20 cellular contexts compared by ENCODE assay signal in the genomic region with DNA sequence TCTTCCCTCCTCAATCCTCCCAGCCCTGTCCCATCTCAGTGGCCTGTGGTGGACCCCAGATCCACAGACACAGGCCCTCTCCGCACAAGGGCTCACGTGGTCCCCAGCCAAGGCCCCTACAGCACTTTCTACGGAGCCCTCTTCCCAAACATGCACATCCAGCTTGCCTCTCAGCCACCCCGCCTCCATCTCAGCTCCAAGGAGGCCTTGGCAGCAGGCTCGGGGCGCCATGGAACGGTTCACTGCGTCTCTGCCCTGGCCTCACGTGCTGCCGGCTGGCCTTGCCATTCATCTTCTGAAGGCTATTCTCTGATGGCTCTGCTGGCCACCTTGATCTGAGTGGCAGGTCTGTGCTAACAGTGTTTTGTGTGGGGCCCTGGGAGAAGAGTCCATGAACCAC. TPM values are rescaled to one million over a fixed set of nuclear protein-coding genes. Genes with fewer than 3 reads are reported as not detected.
DNase-seq lines count a peak whose midpoint lies in the region; ATAC-seq, FAIRE-seq and TF ChIP-seq lines count a peak whose summit lies in the region.
"Had no signal": no experiment of that assay in that cellular context is flagged by ENCODE, and none has a peak within 500 bp of the region (broad histone marks: within the 10 kb centered on the region; RNA-seq: fewer than 3 reads in every experiment).

No MANE protein-coding gene starts in this region.

- H4K20me1 ChIP-seq in neural progenitor cell (ENCODE audit: low read depth): peaks cover 3% of the 10 kb centered on the region

- H3K79me2 ChIP-seq in neural progenitor cell (ENCODE audit: low read depth): no peaks in the 10 kb centered on the region

- 89 to 91% methylated on average over 10 of the region's 10 CpGs for WGBS in thyroid gland, 2 donors

- H3K4me1 ChIP-seq in neural progenitor cell (no peaks in the 10 kb centered on the region), thyroid gland (no peaks in the 10 kb centered on the region), gastrocnemius medialis (peaks cover 0 to 3% of the 10 kb centered on the region in 2 donors)
- H3K4me1 ChIP-seq: HAP-1 had no signal

- intact Hi-C loops in thyroid gland (cut with DNase I): no loop called here
- intact Hi-C loops in gastrocnemius medialis (cut with DNase I; ENCODE audit: low total_unique reads): no loop called here

- no peak overlapping the region for H3K4me2 ChIP-seq in neural progenitor cell

- no peak overlapping the region for H3K27ac ChIP-seq in neural progenitor cell
- H3K27ac ChIP-seq in thyroid gland: no peak overlapping the region
- H3K27ac ChIP-seq in gastrocnemius medialis: no peak overlapping the region

- H3F3A ChIP-seq in neural progenitor cell (ENCODE audit: low read depth): no peaks in the 10 kb centered on the region

- TF ChIP-seq CTCF in WTC11 (IDR thresholded peaks at IDR 0.05): no peak
- no peak for TF ChIP-seq CTCF in neural progenitor cell (IDR thresholded peaks at IDR 0.05)
- TF ChIP-seq CTCF in thyroid gland (IDR thresholded peaks at IDR 0.05): no peak
- no peak for TF ChIP-seq CTCF in gastrocnemius medialis (IDR thresholded peaks at IDR 0.05 in 4 of 5, conservative IDR thresholded peaks at IDR 0.05 in 1 of 5)

- CTCF ChIA-PET in WTC11 (lab: Charles Lee): interaction anchor here (1.1 kb wide), 1 partner anchor 336 kb away, joined by 3 read pairs; no protein-coding TSS in a partner anchor

- no peaks in the 10 kb centered on the region for H3K9me3 ChIP-seq in neural progenitor cell (ENCODE audit: low read depth)
- H3K9me3 ChIP-seq in thyroid gland: no peaks in the 10 kb centered on the region
- no peaks in the 10 kb centered on the region for H3K9me3 ChIP-seq in gastrocnemius medialis
- H3K9me3 ChIP-seq: HAP-1 had no signal

- DNase-seq in HTR-8/SVneo (ENCODE audit: insufficient read length, low spot score) (no peak), WTC11 (ENCODE audit: low spot score) (no peak), neural progenitor cell (ENCODE audit: low spot score) (no peak), thyroid gland (peak; percentile 41 to 60), gastrocnemius medialis (no peak), T1000 (lab: John Stamatoyannopoulos, UW) (no peak), AG08395 (ENCODE audit: low spot score) (no peak)
- DNase-seq: AML-193; CD4-positive, alpha-beta T cell; DMS153; DMS79 treated with DMSO at 0.1 percent for 48 hours; EL; GOT3 had no signal

- no peak overlapping the region for H3K4me3 Mint-ChIP-seq in WTC11
- H3K4me3 Mint-ChIP-seq in neural progenitor cell: no peak overlapping the region
- H3K4me3 Mint-ChIP-seq: CD4-positive, alpha-beta T cell had no signal

- no peak overlapping the region for H3K4me3 ChIP-seq in neural progenitor cell
- H3K4me3 ChIP-seq in thyroid gland (replicated peaks in 1 of 3): no peak overlapping the region
- H3K4me3 ChIP-seq in gastrocnemius medialis: no peak overlapping the region
- H3K4me3 ChIP-seq: HAP-1, K562 had no signal

- H3K9me3 Mint-ChIP-seq in WTC11 (peaks cover 12% of the 10 kb centered on the region), neural progenitor cell (peaks cover 8% of the 10 kb centered on the region)
- H3K9me3 Mint-ChIP-seq: CD4-positive, alpha-beta T cell had no signal

- H3K36me3 ChIP-seq in neural progenitor cell (no peaks in the 10 kb centered on the region), thyroid gland (no peaks in the 10 kb centered on the region), gastrocnemius medialis (no peaks in the 10 kb centered on the region)
- H3K36me3 ChIP-seq: HAP-1 had no signal

- ATAC-seq in WTC11 (no peak), gastrocnemius medialis (no peak), GM18909 (IDR thresholded peaks at IDR 0.05; ENCODE audit: poor library complexity, unreplicated experiment) (no peak)
- ATAC-seq: K562 had no signal

- in situ Hi-C loops in gastrocnemius medialis (cut with MboI; ENCODE audit: low sequenced_read_pairs in 4 of 4): no loop called here

- peak; percentile 90 for FAIRE-seq in HTR-8/SVneo (lab: Jason Lieb, UNC)
- FAIRE-seq: D721Med, G401.6, GM12892, GM19239, K562 had no signal

- TF ChIP-seq POLR2A in thyroid gland (IDR thresholded peaks at IDR 0.05) (no peak), gastrocnemius medialis (IDR thresholded peaks at IDR 0.05) (no peak)

- no peak overlapping the region for H2AFZ ChIP-seq in neural progenitor cell (replicated peaks)

- H3K36me3 Mint-ChIP-seq in WTC11 (peaks cover 42% of the 10 kb centered on the region), neural progenitor cell (peaks cover 12% of the 10 kb centered on the region)

- H3K27ac Mint-ChIP-seq in WTC11 (peak overlapping the region; percentile 32; the same call in 1 of the 2 replicates), neural progenitor cell (peak overlapping the region; percentile 70)
- H3K27ac Mint-ChIP-seq: CD4-positive, alpha-beta T cell had no signal

- POLR2A ChIA-PET in WTC11 (lab: Charles Lee): no interaction called here

- H3K4me1 Mint-ChIP-seq in WTC11 (peaks cover 3% of the 10 kb centered on the region; the same call in 1 of the 2 replicates), neural progenitor cell (peaks cover 3% of the 10 kb centered on the region)

- H3K27me3 Mint-ChIP-seq in WTC11 (ENCODE audit: low read depth) (no peaks in the 10 kb centered on the region; the same call in 1 of the 2 replicates), neural progenitor cell (ENCODE audit: insufficient read depth, low read depth) (peaks cover 7% of the 10 kb centered on the region)

- H3K9ac ChIP-seq in neural progenitor cell: no peak overlapping the region

- H3K27me3 ChIP-seq in neural progenitor cell: no peaks in the 10 kb centered on the region
- no peaks in the 10 kb centered on the region for H3K27me3 ChIP-seq in thyroid gland
- H3K27me3 ChIP-seq in gastrocnemius medialis: no peaks in the 10 kb centered on the region

TF ChIP-seq in WTC11, 78 proteins besides CTCF, POLR2A, EP300 and RAD21 (continues in another document):
- TF ChIP-seq SMAD4 (CRISPR knock-in tag; IDR thresholded peaks at IDR 0.05): no peak
- TF ChIP-seq, protein P1, sequence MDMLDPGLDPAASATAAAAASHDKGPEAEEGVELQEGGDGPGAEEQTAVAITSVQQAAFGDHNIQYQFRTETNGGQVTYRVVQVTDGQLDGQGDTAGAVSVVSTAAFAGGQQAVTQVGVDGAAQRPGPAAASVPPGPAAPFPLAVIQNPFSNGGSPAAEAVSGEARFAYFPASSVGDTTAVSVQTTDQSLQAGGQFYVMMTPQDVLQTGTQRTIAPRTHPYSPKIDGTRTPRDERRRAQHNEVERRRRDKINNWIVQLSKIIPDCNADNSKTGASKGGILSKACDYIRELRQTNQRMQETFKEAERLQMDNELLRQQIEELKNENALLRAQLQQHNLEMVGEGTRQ (CRISPR knock-in tag; IDR thresholded peaks at IDR 0.05): no peak
- no peak for TF ChIP-seq ATF1 (CRISPR knock-in tag; IDR thresholded peaks at IDR 0.05)
- TF ChIP-seq ETV6 (CRISPR knock-in tag; IDR thresholded peaks at IDR 0.05): no peak
- no peak for TF ChIP-seq NFATC4 (CRISPR knock-in tag; IDR thresholded peaks at IDR 0.05)
- TF ChIP-seq ZNF263 (CRISPR knock-in tag; IDR thresholded peaks at IDR 0.05; ENCODE audit: low read depth): no peak
- TF ChIP-seq GABPB1 (CRISPR knock-in tag; IDR thresholded peaks at IDR 0.05): no peak
- TF ChIP-seq, protein P2, sequence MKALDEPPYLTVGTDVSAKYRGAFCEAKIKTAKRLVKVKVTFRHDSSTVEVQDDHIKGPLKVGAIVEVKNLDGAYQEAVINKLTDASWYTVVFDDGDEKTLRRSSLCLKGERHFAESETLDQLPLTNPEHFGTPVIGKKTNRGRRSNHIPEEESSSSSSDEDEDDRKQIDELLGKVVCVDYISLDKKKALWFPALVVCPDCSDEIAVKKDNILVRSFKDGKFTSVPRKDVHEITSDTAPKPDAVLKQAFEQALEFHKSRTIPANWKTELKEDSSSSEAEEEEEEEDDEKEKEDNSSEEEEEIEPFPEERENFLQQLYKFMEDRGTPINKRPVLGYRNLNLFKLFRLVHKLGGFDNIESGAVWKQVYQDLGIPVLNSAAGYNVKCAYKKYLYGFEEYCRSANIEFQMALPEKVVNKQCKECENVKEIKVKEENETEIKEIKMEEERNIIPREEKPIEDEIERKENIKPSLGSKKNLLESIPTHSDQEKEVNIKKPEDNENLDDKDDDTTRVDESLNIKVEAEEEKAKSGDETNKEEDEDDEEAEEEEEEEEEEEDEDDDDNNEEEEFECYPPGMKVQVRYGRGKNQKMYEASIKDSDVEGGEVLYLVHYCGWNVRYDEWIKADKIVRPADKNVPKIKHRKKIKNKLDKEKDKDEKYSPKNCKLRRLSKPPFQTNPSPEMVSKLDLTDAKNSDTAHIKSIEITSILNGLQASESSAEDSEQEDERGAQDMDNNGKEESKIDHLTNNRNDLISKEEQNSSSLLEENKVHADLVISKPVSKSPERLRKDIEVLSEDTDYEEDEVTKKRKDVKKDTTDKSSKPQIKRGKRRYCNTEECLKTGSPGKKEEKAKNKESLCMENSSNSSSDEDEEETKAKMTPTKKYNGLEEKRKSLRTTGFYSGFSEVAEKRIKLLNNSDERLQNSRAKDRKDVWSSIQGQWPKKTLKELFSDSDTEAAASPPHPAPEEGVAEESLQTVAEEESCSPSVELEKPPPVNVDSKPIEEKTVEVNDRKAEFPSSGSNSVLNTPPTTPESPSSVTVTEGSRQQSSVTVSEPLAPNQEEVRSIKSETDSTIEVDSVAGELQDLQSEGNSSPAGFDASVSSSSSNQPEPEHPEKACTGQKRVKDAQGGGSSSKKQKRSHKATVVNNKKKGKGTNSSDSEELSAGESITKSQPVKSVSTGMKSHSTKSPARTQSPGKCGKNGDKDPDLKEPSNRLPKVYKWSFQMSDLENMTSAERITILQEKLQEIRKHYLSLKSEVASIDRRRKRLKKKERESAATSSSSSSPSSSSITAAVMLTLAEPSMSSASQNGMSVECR (CRISPR knock-in tag; IDR thresholded peaks at IDR 0.05; ENCODE audit: borderline replicate concordance): no peak
- TF ChIP-seq GTF2I (CRISPR knock-in tag; conservative IDR thresholded peaks at IDR 0.05): no peak

RNA-seq across cellular contexts. Expression of gene GNAS-AS1, which starts 33.0 kb away (rescaled TPM):
- total RNA-seq in WTC11 (2021) (12.2 to 13.4 TPM (median 12.8 TPM) in 3 replicates), neural progenitor cell (ENCODE audit: low replicate concordance) (5.8 and 6.4 TPM in 2 replicates), thyroid gland (1 to 10 TPM in 2 of 4 donors, under 1 TPM in 2; 0.42 to 1.9 (median 1.1) TPM), gastrocnemius medialis (not detected)
- total RNA-seq: CD4-positive, alpha-beta T cell had no signal

RNA-seq across cellular contexts. Expression of gene GNAS, which starts 34.8 kb away (rescaled TPM):
- total RNA-seq in WTC11 (2021) (868 to 954 TPM (median 912 TPM) in 3 replicates), neural progenitor cell (ENCODE audit: low replicate concordance) (794 and 973 TPM in 2 replicates), thyroid gland (1,000 to 10,000 TPM; 2,457 to 5,038 (median 3,494) TPM), gastrocnemius medialis (100 to 1,000 TPM; 513 to 854 (median 781) TPM)

Comparison
In these comparisons a context has a peak if more than half of its experiments do, and no peak if none do; other contexts are left out.
1. DNase-seq: peak in thyroid gland (2 of 2); none in HTR-8/SVneo (single experiment), WTC11 (single experiment), neural progenitor cell (single experiment), gastrocnemius medialis (0 of 2), T1000 (single experiment) and AG08395 (single experiment).